ENCODE assay signal across 1 cellular context in genomic region chr17:57832711-57833596, GRCh38.
TF ChIP-seq lines count a peak whose summit lies in the region.

No MANE protein-coding gene starts in this region.

TF ChIP-seq in K562, 482 proteins besides CTCF, POLR2A, EP300 and RAD21 (continued from another document):
- TF ChIP-seq THRB (CRISPR knock-in tag; conservative IDR thresholded peaks at IDR 0.05) (no peak), ZBTB11 (CRISPR knock-in tag; IDR thresholded peaks at IDR 0.05) (no peak), ZNF561 (CRISPR knock-in tag; conservative IDR thresholded peaks at IDR 0.05) (no peak), NFE2 (IDR thresholded peaks at IDR 0.05; ENCODE audit: low read depth) (no peak), MYNN (IDR thresholded peaks at IDR 0.05) (no peak), MYNN (CRISPR knock-in tag; IDR thresholded peaks at IDR 0.05) (no peak), ZNF696 (CRISPR knock-in tag; conservative IDR thresholded peaks at IDR 0.05) (no peak), NFATC3 (IDR thresholded peaks at IDR 0.05) (no peak)
